In the genomic region with DNA sequence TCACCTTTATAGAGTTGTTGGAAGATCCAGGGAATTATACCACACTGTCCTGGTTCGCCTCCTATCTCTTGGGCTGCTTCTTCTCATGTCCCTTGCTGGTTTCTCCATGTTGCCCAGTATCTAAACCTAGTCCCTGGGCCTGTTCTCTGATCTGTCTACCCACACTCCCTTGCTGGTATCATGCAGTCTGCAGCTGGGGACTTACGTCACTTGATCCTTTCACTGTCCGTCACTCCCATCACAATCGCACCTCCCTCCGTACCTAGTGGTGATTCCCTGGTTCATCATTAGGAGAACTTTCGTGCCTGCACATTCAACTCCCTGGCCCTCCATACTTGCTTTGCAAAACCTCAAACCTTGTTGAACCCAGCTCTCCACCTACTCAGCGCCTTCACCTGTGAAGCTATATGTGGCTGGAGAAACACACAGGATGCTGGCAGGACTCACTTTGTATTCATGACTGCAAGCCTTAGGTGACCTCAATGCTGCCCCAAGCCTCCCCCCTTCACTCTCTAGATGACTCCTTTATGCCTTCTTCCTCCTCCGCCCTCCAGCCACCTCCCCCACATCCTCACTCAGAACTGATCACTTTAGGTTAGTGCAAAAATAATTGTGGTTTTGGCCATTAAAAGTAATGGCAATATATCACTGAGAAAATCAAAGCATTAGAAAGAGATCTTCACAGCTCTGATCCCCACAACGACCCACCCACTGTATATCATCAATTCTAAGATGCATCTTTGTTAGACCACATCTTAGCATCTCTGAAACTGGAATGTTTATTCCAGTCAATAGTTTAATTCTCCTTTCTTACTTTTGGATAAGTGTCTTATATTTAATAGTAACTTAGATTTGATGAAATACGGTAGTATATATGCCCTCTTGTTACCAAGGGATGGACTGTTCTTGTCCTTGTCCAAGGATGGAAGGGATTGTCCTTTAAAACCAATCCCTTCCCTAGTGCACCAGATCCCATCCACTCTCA, we compare ENCODE assay signal across 1 cellular context.
A peak's percentile ranks its signal among the peaks of the same experiment; 100 is the strongest.
TF ChIP-seq lines count a peak whose summit lies in the region.

No MANE protein-coding gene starts in this region.

TF ChIP-seq in GM12878, 131 proteins besides CTCF, POLR2A, EP300 and RAD21:
- TF ChIP-seq MEF2A (IDR thresholded peaks at IDR 0.05; ENCODE audit: insufficient read depth, low read depth, low read length) (0 out of 2 replicates have a peak, but pooled peaks have one; percentile 32), PRDM15 (CRISPR knock-in tag; IDR thresholded peaks at IDR 0.05) (no peak), JUNB (IDR thresholded peaks at IDR 0.05) (peak; percentile 54; the same call in 1 of the 2 replicates), IKZF1 (conservative IDR thresholded peaks at IDR 0.05) (0 out of 2 replicates have a peak, but pooled peaks have one; percentile 13), KAT2A (conservative IDR thresholded peaks at IDR 0.05; ENCODE audit: control insufficient read depth, low read depth, low read length) (no peak), IRF4 (IDR thresholded peaks at IDR 0.05; ENCODE audit: low read depth, low read length) (peak; percentile 61; the same call in 1 of the 2 replicates), CREB1 (IDR thresholded peaks at IDR 0.05; ENCODE audit: low read depth) (0 out of 2 replicates have a peak, but pooled peaks have one; percentile 12), RUNX3 (IDR thresholded peaks at IDR 0.05; ENCODE audit: low read length) (peak; percentile 84), JUND (IDR thresholded peaks at IDR 0.05; ENCODE audit: low read depth, low read length) (no peak), WRNIP1 (IDR thresholded peaks at IDR 0.05; ENCODE audit: borderline replicate concordance, low read depth, low read length) (no peak), CBFB (IDR thresholded peaks at IDR 0.05; ENCODE audit: low read depth) (no peak), LARP7 (IDR thresholded peaks at IDR 0.05) (no peak), BCL11A (IDR thresholded peaks at IDR 0.05; ENCODE audit: low read depth, low read length) (0 out of 2 replicates have a peak, but pooled peaks have one; percentile 13)
- TF ChIP-seq, protein P1, sequence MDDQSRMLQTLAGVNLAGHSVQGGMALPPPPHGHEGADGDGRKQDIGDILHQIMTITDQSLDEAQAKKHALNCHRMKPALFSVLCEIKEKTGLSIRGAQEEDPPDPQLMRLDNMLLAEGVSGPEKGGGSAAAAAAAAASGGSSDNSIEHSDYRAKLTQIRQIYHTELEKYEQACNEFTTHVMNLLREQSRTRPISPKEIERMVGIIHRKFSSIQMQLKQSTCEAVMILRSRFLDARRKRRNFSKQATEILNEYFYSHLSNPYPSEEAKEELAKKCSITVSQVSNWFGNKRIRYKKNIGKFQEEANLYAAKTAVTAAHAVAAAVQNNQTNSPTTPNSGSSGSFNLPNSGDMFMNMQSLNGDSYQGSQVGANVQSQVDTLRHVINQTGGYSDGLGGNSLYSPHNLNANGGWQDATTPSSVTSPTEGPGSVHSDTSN (IDR thresholded peaks at IDR 0.05; ENCODE audit: insufficient replicate concordance, low read depth, low read length) = no peak
